1 cellular context compared by ENCODE assay signal in the genomic region with DNA sequence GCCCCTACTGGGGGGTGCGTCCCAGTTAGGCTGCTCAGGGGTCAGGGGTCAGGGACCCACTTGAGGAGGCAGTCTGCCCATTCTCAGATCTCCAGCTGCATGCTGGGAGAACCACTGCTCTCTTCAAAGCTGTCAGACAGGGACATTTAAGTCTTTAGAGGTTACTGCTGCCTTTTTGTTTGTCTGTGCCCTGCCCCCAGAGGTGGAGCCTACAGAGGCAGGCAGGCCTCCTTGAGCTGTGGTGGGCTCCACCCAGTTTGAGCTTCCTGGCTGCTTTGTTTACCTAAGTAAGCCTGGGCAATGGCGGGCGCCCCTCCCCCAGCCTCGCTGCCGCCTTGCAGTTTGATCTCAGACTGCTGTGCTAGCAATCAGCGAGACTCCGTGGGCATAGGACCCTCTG.
A peak's percentile ranks its signal among the peaks of the same experiment; 100 is the strongest.
TF ChIP-seq lines count a peak whose summit lies in the region.

No MANE protein-coding gene starts in this region.

TF ChIP-seq in HepG2, 621 proteins besides CTCF, POLR2A, EP300 and RAD21:
- TF ChIP-seq, protein P1, sequence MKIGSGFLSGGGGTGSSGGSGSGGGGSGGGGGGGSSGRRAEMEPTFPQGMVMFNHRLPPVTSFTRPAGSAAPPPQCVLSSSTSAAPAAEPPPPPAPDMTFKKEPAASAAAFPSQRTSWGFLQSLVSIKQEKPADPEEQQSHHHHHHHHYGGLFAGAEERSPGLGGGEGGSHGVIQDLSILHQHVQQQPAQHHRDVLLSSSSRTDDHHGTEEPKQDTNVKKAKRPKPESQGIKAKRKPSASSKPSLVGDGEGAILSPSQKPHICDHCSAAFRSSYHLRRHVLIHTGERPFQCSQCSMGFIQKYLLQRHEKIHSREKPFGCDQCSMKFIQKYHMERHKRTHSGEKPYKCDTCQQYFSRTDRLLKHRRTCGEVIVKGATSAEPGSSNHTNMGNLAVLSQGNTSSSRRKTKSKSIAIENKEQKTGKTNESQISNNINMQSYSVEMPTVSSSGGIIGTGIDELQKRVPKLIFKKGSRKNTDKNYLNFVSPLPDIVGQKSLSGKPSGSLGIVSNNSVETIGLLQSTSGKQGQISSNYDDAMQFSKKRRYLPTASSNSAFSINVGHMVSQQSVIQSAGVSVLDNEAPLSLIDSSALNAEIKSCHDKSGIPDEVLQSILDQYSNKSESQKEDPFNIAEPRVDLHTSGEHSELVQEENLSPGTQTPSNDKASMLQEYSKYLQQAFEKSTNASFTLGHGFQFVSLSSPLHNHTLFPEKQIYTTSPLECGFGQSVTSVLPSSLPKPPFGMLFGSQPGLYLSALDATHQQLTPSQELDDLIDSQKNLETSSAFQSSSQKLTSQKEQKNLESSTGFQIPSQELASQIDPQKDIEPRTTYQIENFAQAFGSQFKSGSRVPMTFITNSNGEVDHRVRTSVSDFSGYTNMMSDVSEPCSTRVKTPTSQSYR (CRISPR knock-in tag; IDR thresholded peaks at IDR 0.05; ENCODE audit: borderline replicate concordance): peak; percentile 29; the same call in 1 of the 2 replicates
